ENCODE assay signal across 9 cellular contexts in the genomic region with DNA sequence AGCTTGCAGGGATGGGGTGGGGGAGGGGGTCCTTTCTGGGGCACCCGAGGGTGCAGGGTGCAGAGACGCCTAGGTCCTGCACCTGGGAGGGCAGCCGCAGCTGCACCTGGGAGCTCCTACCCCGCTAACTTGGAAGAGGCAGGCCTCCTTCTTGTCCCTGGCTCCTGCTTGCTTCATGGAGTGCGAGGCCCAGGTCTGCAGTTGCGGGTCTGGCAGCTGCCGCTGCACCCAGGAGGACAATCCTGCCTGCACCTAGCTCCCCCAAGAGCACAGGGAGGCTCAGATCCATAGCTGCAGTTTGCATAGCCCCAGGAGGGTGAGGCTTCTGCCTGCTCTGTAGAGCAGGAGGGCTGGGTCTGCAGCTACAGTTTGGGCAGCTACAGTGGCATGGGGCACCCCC. TPM values are rescaled to one million over a fixed set of nuclear protein-coding genes. Genes with fewer than 3 reads are reported as not detected.
"Had no signal": no experiment of that assay in that cellular context is flagged by ENCODE, and none has a peak within 500 bp of the region (broad histone marks: within the 10 kb centered on the region; RNA-seq: fewer than 3 reads in every experiment).

No MANE protein-coding gene starts in this region.

- H3K4me3 ChIP-seq: GM12878 had no signal

- FAIRE-seq: G401.6, GM12878, GM12891, GM12892, GM18507, GM19239 had no signal

- DNase-seq: GDM1, GF-D8 had no signal

- ATAC-seq: GM12878 had no signal

RNA-seq across cellular contexts. Expression of a gene that starts 26.6 kb away (rescaled TPM):
- total RNA-seq: G401 had no signal

RNA-seq across cellular contexts. Expression of a gene that starts 51.2 kb away (rescaled TPM):
- total RNA-seq: G401, GM12878 had no signal
- polyA plus RNA-seq: GM12878 had no signal
